In genomic region chr15:56804279-56804678, GRCh38 we compare ENCODE assay signal across 1 cellular context.
TF ChIP-seq lines count a peak whose summit lies in the region.

No MANE protein-coding gene starts in this region.

TF ChIP-seq in HCT116, 20 proteins besides CTCF, POLR2A, EP300 and RAD21 (continued from another document):
- TF ChIP-seq TCF7L2 (IDR thresholded peaks at IDR 0.05; ENCODE audit: borderline replicate concordance, extremely low read depth, insufficient read depth, insufficient read length) = no peak
- no peak for TF ChIP-seq EZH2 (IDR thresholded peaks at IDR 0.05)
- no peak for TF ChIP-seq SIN3A (IDR thresholded peaks at IDR 0.05; ENCODE audit: low read depth)
- no peak for TF ChIP-seq CBX3 (IDR thresholded peaks at IDR 0.05; ENCODE audit: low read depth)
- no peak for TF ChIP-seq YY1 (IDR thresholded peaks at IDR 0.05; ENCODE audit: extremely low read depth, insufficient replicate concordance, low read depth, low read length)
TF ChIP-seq in HCT116: peak in this region for 0.
